15 cellular contexts compared by ENCODE assay signal in genomic region chr2:142716463-142717242, GRCh38.
DNase-seq lines count a peak whose midpoint lies in the region; TF ChIP-seq lines count a peak whose summit lies in the region.
"Had no signal": no experiment of that assay in that cellular context is flagged by ENCODE, and none has a peak within 500 bp of the region (broad histone marks: within the 10 kb centered on the region; RNA-seq: fewer than 3 reads in every experiment).

No MANE protein-coding gene starts in this region.

- H3K4me1 ChIP-seq in HUES48 (ENCODE audit: control insufficient read depth, insufficient read depth, low read length) (peaks cover 27% of the 10 kb centered on the region), skeletal muscle tissue (ENCODE audit: control insufficient read depth in 3 of 3, insufficient read depth in 3 of 3, low read length in 3 of 3) (peaks cover 0 to 10% (median 0%) of the 10 kb centered on the region in 3 donors)
- H3K4me1 ChIP-seq: prostate gland had no signal

- H3K36me3 ChIP-seq in HUES48 (ENCODE audit: control insufficient read depth, insufficient read depth, low read length) (no peaks in the 10 kb centered on the region), skeletal muscle tissue (ENCODE audit: control insufficient read depth in 3 of 3, insufficient read depth in 3 of 3, low read length in 3 of 3) (no peaks in the 10 kb centered on the region)
- H3K36me3 ChIP-seq: MG63, prostate gland had no signal

- DNase-seq in astrocyte of the spinal cord (ENCODE audit: low read depth, low spot score) (peak; percentile 73), glomerular endothelial cell (ENCODE audit: extremely low read depth, low read depth, low spot score) (peak; percentile 69), H4 (ENCODE audit: low spot score) (no peak), EL (no peak), GM13977 (ENCODE audit: low spot score) (no peak)
- DNase-seq: activated naive CD8-positive, alpha-beta T cell treated with anti-CD3 and anti-CD28 coated beads, Interleukin-2, amount 50 U/mL, for 24 hours; MG63; NCI-H2171 treated with DMSO at 0.1 percent for 48 hours; stimulated activated CD4-positive, alpha-beta T cell treated with anti-CD3 and anti-CD28 coated beads, Interleukin-4, amount 100 ng/mL, for 24 hours; stimulated activated naive CD4-positive, alpha-beta T cell; SW 1271 had no signal

- H3K9me3 ChIP-seq in HUES48 (ENCODE audit: control insufficient read depth, insufficient read depth, low read length): no peaks in the 10 kb centered on the region
- H3K9me3 ChIP-seq in skeletal muscle tissue (ENCODE audit: control insufficient read depth in 3 of 3, low read length in 3 of 3): no peaks in the 10 kb centered on the region
- H3K9me3 ChIP-seq: MG63, prostate gland had no signal

- H3K27me3 ChIP-seq in HUES48 (ENCODE audit: control insufficient read depth, insufficient read depth, low read length): no peaks in the 10 kb centered on the region
- H3K27me3 ChIP-seq in skeletal muscle tissue (ENCODE audit: control insufficient read depth in 3 of 3, insufficient read depth in 3 of 3, low read length in 3 of 3): no peaks in the 10 kb centered on the region
- H3K27me3 ChIP-seq: MG63 had no signal

- TF ChIP-seq CTCF in astrocyte of the spinal cord (IDR thresholded peaks at IDR 0.05; ENCODE audit: low read depth, low read length) (no peak), GM13977 (IDR thresholded peaks at IDR 0.05; ENCODE audit: extremely low read depth, insufficient read depth, missing control alignments) (no peak)

- no peak overlapping the region for H3K4me3 ChIP-seq in HUES48 (ENCODE audit: low read depth, low read length)
- no peak overlapping the region for H3K4me3 ChIP-seq in astrocyte of the spinal cord (ENCODE audit: low read depth, low read length)
- no peak overlapping the region for H3K4me3 ChIP-seq in skeletal muscle tissue (ENCODE audit: low read length in 3 of 3)
- H3K4me3 ChIP-seq: MG63, prostate gland had no signal

- H3K9ac ChIP-seq in HUES48 (ENCODE audit: low read depth, low read length) (no peak overlapping the region), skeletal muscle tissue (ENCODE audit: low read depth in 1 of 3, low read length in 3 of 3) (no peak overlapping the region)

- in situ Hi-C loops in astrocyte of the spinal cord (cut with HindIII; ENCODE audit: low sequenced_read_pairs) (no loop called here), GM13977 (cut with MboI; ENCODE audit: low pct_unique_long_range_greater_than_20kb, low sequenced_read_pairs, unreplicated experiment) (no loop called here)

- H3K27ac ChIP-seq in HUES48 (ENCODE audit: low read depth, low read length) (peak overlapping the region; percentile 33), skeletal muscle tissue (ENCODE audit: low read depth, low read length) (peak overlapping the region; percentile 20)
- H3K27ac ChIP-seq: HL-60, prostate gland had no signal

Comparison
In these comparisons a context has a peak if more than half of its experiments do, and no peak if none do; other contexts are left out.
1. DNase-seq: peak in astrocyte of the spinal cord (single experiment) and glomerular endothelial cell (single experiment); none in H4 (single experiment), EL (single experiment) and GM13977 (single experiment).